In the genomic region with DNA sequence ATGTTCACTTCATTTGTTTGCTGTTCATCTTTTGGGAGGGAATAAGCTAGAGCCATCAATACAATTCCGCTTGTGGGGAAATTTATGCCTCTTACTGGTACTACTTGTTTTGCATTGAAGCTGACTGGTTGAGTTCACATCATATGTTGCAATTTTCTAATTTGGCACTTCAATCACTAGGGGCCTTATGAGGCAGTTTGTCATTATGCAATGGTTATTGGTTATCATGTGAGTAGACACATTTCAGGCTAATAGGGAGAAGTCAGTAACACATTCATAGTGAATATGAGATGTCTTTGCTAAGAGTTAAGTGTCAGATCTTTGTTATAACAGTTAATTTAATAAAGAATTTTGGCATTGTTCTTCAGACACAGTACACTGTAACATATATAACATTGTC, we compare ENCODE assay signal across 13 cellular contexts. TPM values are rescaled to one million over a fixed set of nuclear protein-coding genes. Genes with fewer than 3 reads are reported as not detected.
DNase-seq lines count a peak whose midpoint lies in the region; ATAC-seq and TF ChIP-seq lines count a peak whose summit lies in the region.
"Had no signal": no experiment of that assay in that cellular context is flagged by ENCODE, and none has a peak within 500 bp of the region (broad histone marks: within the 10 kb centered on the region; RNA-seq: fewer than 3 reads in every experiment).

No MANE protein-coding gene starts in this region.

- no peak overlapping the region for H3K27ac ChIP-seq in HEK293 (ENCODE audit: extremely low read depth, low read depth, low read length)
- H3K27ac ChIP-seq: right atrium auricular region, VCaP had no signal

- H3K4me3 ChIP-seq in HEK293 (ENCODE audit: low read depth, low read length) = no peak overlapping the region
- H3K4me3 ChIP-seq in fibroblast of villous mesenchyme (ENCODE audit: low read depth, low read length) = no peak overlapping the region
- H3K4me3 ChIP-seq: right atrium auricular region had no signal

- peaks cover 55 to 72% of the 10 kb centered on the region in 2 experiments for H3K36me3 ChIP-seq in HEK293 (ENCODE audit: control insufficient read depth in 2 of 2, insufficient read depth in 1 of 2, low read length in 2 of 2)
- H3K36me3 ChIP-seq: right atrium auricular region had no signal

- CTCF ChIA-PET in HEK293 (lab: Yijun Ruan, JAX) = interaction anchor here (2.4 kb wide), 1 partner anchor 20 kb away, joined by 7 read pairs; no protein-coding TSS in a partner anchor

- DNase-seq in CD1c-positive myeloid dendritic cell (ENCODE audit: extremely low spot score) (peak; percentile 36), SKM-1 (lab: John Stamatoyannopoulos, UW; ENCODE audit: unreplicated experiment) (peak; percentile 17), fibroblast of villous mesenchyme (ENCODE audit: low read depth) (peak; percentile 46), NCI-H2107 treated with DMSO at 0.1 percent for 48 hours (lab: John Stamatoyannopoulos, UW; ENCODE audit: unreplicated experiment) (no peak), dedifferentiated amniotic fluid mesenchymal stem cell (ENCODE audit: extremely low spot score) (no peak), head of caudate nucleus (no peak)
- DNase-seq: activated effector memory CD4-positive, alpha-beta T cell treated with anti-CD3 and anti-CD28 coated beads, Interleukin-2, amount 50 U/mL, for 16 hours; Calu3 had no signal

- ATAC-seq in GM21576 (IDR thresholded peaks at IDR 0.05; ENCODE audit: unreplicated experiment) = no peak

- H3K4me1 ChIP-seq in HEK293 (ENCODE audit: control insufficient read depth, insufficient read depth, low read length) = no peaks in the 10 kb centered on the region
- H3K4me1 ChIP-seq: right atrium auricular region had no signal

- no peak for TF ChIP-seq CTCF in HEK293 (tag by site-specific recombination; IDR thresholded peaks at IDR 0.05)
- TF ChIP-seq CTCF in fibroblast of villous mesenchyme (IDR thresholded peaks at IDR 0.05; ENCODE audit: insufficient read depth, low read depth, low read length) = no peak

- no peaks in the 10 kb centered on the region for H3K9me3 ChIP-seq in HEK293 (ENCODE audit: control insufficient read depth, insufficient read depth, low read depth, low read length)
- H3K9me3 ChIP-seq: right atrium auricular region had no signal

- intact Hi-C loops in head of caudate nucleus (cut with DNase I) = no loop called here

- POLR2A ChIA-PET in HEK293 (lab: Yijun Ruan, JAX) = interaction anchor here (1.2 kb wide), 1 partner anchor 47 kb away, joined by 4 read pairs; a partner anchor contains a TSS

TF ChIP-seq in HEK293, 187 proteins besides CTCF, POLR2A, EP300 and RAD21 (continues in another document):
- TF ChIP-seq ZNF10 (tag by site-specific recombination; IDR thresholded peaks at IDR 0.05) = no peak
- TF ChIP-seq, protein P1, sequence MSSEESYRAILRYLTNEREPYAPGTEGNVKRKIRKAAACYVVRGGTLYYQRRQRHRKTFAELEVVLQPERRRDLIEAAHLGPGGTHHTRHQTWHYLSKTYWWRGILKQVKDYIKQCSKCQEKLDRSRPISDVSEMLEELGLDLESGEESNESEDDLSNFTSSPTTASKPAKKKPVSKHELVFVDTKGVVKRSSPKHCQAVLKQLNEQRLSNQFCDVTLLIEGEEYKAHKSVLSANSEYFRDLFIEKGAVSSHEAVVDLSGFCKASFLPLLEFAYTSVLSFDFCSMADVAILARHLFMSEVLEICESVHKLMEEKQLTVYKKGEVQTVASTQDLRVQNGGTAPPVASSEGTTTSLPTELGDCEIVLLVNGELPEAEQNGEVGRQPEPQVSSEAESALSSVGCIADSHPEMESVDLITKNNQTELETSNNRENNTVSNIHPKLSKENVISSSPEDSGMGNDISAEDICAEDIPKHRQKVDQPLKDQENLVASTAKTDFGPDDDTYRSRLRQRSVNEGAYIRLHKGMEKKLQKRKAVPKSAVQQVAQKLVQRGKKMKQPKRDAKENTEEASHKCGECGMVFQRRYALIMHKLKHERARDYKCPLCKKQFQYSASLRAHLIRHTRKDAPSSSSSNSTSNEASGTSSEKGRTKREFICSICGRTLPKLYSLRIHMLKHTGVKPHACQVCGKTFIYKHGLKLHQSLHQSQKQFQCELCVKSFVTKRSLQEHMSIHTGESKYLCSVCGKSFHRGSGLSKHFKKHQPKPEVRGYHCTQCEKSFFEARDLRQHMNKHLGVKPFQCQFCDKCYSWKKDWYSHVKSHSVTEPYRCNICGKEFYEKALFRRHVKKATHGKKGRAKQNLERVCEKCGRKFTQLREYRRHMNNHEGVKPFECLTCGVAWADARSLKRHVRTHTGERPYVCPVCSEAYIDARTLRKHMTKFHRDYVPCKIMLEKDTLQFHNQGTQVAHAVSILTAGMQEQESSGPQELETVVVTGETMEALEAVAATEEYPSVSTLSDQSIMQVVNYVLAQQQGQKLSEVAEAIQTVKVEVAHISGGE (tag by site-specific recombination; conservative IDR thresholded peaks at IDR 0.05; ENCODE audit: low read depth) = no peak
- TF ChIP-seq ZNF624 (tag by site-specific recombination; IDR thresholded peaks at IDR 0.05) = no peak
- TF ChIP-seq PRDM1 (tag by site-specific recombination; IDR thresholded peaks at IDR 0.05) = no peak
- TF ChIP-seq, protein P2, sequence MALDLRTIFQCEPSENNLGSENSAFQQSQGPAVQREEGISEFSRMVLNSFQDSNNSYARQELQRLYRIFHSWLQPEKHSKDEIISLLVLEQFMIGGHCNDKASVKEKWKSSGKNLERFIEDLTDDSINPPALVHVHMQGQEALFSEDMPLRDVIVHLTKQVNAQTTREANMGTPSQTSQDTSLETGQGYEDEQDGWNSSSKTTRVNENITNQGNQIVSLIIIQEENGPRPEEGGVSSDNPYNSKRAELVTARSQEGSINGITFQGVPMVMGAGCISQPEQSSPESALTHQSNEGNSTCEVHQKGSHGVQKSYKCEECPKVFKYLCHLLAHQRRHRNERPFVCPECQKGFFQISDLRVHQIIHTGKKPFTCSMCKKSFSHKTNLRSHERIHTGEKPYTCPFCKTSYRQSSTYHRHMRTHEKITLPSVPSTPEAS (tag by site-specific recombination; IDR thresholded peaks at IDR 0.05) = no peak
- no peak for TF ChIP-seq ZNF558 (tag by site-specific recombination; IDR thresholded peaks at IDR 0.05)
- TF ChIP-seq WT1 (tag by site-specific recombination; IDR thresholded peaks at IDR 0.05) = no peak
- no peak for TF ChIP-seq ZNF335 (tag by site-specific recombination; conservative IDR thresholded peaks at IDR 0.05)
- TF ChIP-seq, protein P3, sequence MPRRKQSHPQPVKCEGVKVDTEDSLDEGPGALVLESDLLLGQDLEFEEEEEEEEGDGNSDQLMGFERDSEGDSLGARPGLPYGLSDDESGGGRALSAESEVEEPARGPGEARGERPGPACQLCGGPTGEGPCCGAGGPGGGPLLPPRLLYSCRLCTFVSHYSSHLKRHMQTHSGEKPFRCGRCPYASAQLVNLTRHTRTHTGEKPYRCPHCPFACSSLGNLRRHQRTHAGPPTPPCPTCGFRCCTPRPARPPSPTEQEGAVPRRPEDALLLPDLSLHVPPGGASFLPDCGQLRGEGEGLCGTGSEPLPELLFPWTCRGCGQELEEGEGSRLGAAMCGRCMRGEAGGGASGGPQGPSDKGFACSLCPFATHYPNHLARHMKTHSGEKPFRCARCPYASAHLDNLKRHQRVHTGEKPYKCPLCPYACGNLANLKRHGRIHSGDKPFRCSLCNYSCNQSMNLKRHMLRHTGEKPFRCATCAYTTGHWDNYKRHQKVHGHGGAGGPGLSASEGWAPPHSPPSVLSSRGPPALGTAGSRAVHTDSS (tag by site-specific recombination; IDR thresholded peaks at IDR 0.05) = no peak
- TF ChIP-seq ZBTB17 (tag by site-specific recombination; IDR thresholded peaks at IDR 0.05) = no peak
- TF ChIP-seq RBAK (tag by site-specific recombination; IDR thresholded peaks at IDR 0.05) = peak; percentile 89; the same call in 1 of the 2 replicates
- TF ChIP-seq ZNF707 (tag by site-specific recombination; IDR thresholded peaks at IDR 0.05) = no peak
- TF ChIP-seq, protein P4, sequence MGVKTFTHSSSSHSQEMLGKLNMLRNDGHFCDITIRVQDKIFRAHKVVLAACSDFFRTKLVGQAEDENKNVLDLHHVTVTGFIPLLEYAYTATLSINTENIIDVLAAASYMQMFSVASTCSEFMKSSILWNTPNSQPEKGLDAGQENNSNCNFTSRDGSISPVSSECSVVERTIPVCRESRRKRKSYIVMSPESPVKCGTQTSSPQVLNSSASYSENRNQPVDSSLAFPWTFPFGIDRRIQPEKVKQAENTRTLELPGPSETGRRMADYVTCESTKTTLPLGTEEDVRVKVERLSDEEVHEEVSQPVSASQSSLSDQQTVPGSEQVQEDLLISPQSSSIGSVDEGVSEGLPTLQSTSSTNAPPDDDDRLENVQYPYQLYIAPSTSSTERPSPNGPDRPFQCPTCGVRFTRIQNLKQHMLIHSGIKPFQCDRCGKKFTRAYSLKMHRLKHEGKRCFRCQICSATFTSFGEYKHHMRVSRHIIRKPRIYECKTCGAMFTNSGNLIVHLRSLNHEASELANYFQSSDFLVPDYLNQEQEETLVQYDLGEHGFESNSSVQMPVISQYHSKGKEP (tag by site-specific recombination; IDR thresholded peaks at IDR 0.05) = peak; percentile 74; the same call in 1 of the 2 replicates
- TF ChIP-seq IKZF3 (tag by site-specific recombination; IDR thresholded peaks at IDR 0.05) = 0 out of 2 replicates have a peak, but pooled peaks have one; percentile 20
- TF ChIP-seq HOXD13 (CRISPR knock-in tag; IDR thresholded peaks at IDR 0.05; ENCODE audit: borderline replicate concordance) = no peak
- TF ChIP-seq, protein P5, sequence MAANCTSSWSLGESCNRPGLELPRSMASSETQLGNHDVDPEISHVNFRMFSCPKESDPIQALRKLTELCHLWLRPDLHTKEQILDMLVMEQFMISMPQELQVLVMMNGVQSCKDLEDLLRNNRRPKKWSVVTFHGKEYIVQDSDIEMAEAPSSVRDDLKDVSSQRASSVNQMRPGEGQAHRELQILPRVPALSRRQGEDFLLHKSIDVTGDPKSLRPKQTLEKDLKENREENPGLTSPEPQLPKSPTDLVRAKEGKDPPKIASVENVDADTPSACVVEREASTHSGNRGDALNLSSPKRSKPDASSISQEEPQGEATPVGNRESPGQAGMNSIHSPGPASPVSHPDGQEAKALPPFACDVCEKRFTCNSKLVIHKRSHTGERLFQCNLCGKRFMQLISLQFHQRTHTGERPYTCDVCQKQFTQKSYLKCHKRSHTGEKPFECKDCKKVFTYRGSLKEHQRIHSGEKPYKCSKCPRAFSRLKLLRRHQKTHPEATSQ (tag by site-specific recombination; IDR thresholded peaks at IDR 0.05) = no peak
- no peak for TF ChIP-seq ZNF169 (tag by site-specific recombination; IDR thresholded peaks at IDR 0.05)

RNA-seq across cellular contexts. Expression of a gene that starts 5.0 kb away (rescaled TPM):
- 103 and 132 TPM in 2 replicates for total RNA-seq in fibroblast of villous mesenchyme

RNA-seq across cellular contexts. Expression of a gene that starts 9.8 kb away (rescaled TPM):
- total RNA-seq in fibroblast of villous mesenchyme = not detected in 2 replicates
- total RNA-seq: Calu3, fibroblast of lung had no signal

RNA-seq across cellular contexts. Expression of a gene that starts 11.9 kb away (rescaled TPM):
- 31.2 and 45.8 TPM in 2 replicates for total RNA-seq in fibroblast of villous mesenchyme

RNA-seq across cellular contexts. Expression of a gene that starts 12.2 kb away (rescaled TPM):
- total RNA-seq in fibroblast of villous mesenchyme = 57.3 and 74.7 TPM in 2 replicates

RNA-seq across cellular contexts. Expression of a gene that starts 47.2 kb away (rescaled TPM):
- 2.9 and 3.9 TPM in 2 replicates for total RNA-seq in fibroblast of villous mesenchyme

Comparison
In these comparisons a context has a peak if more than half of its experiments do, and no peak if none do; other contexts are left out.
1. DNase-seq: peak in CD1c-positive myeloid dendritic cell (single experiment), SKM-1 (single experiment) and fibroblast of villous mesenchyme (single experiment); none in NCI-H2107 treated with DMSO at 0.1 percent for 48 hours (single experiment), dedifferentiated amniotic fluid mesenchymal stem cell (single experiment) and head of caudate nucleus (0 of 42).